ENCODE assay signal across 12 cellular contexts in the genomic region with DNA sequence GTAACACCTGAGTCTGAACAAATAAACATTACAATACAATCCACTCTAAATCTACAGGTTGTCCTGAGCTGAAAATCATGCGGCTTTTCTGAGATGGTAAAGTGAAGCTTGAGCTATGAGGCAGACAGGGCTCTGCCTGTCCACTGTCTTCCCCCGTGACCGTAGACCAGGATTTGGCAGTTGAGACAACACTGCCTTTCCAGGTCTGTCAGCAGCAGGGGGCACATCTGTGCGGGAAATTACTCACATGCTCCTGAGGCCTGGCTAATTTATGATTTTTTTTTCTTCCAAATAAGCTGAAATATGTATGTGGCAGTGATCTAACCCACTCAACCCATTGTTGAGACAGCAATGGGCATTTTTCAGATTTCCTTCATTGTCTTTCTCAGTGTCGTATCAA.
DNase-seq lines count a peak whose midpoint lies in the region; TF ChIP-seq lines count a peak whose summit lies in the region.
"Had no signal": no experiment of that assay in that cellular context is flagged by ENCODE, and none has a peak within 500 bp of the region (broad histone marks: within the 10 kb centered on the region; RNA-seq: fewer than 3 reads in every experiment).

No MANE protein-coding gene starts in this region.

- no peak overlapping the region for H3K4me3 ChIP-seq in brain microvascular endothelial cell (ENCODE audit: low read depth, low read length)
- H3K4me3 ChIP-seq in right atrium auricular region = no peak overlapping the region
- no peak overlapping the region for H3K4me3 ChIP-seq in testis

- WGBS in testis, 2 donors = 77 to 79% methylated on average over 5 of the region's 5 CpGs

- no peaks in the 10 kb centered on the region for H3K27me3 ChIP-seq in brain microvascular endothelial cell (replicated peaks)
- no peaks in the 10 kb centered on the region for H3K27me3 ChIP-seq in right atrium auricular region
- no peaks in the 10 kb centered on the region for H3K27me3 ChIP-seq in testis

- H3K27ac ChIP-seq in brain microvascular endothelial cell = no peak overlapping the region
- peak overlapping the region; percentile 17 to 48 for H3K27ac ChIP-seq in right atrium auricular region
- no peak overlapping the region for H3K27ac ChIP-seq in testis

- intact Hi-C loops in testis (cut with DNase I; ENCODE audit: low total_unique reads) = no loop called here

- TF ChIP-seq CTCF in brain microvascular endothelial cell (IDR thresholded peaks at IDR 0.05; ENCODE audit: low read depth, low read length, missing control alignments) = peak; percentile 64
- TF ChIP-seq CTCF in right atrium auricular region (IDR thresholded peaks at IDR 0.05) = peak in 1 of 2 donors; percentile 37
- TF ChIP-seq CTCF in testis (IDR thresholded peaks at IDR 0.05) = no peak

- H3K9me3 ChIP-seq in right atrium auricular region (peaks cover 0 to 8% of the 10 kb centered on the region in 2 donors), testis (no peaks in the 10 kb centered on the region)

- TF ChIP-seq POLR2A in testis (IDR thresholded peaks at IDR 0.05) = no peak

- in situ Hi-C loops in brain microvascular endothelial cell (cut with HindIII; ENCODE audit: low pct_ligation_motif_present, low sequenced_read_pairs) = no loop called here

- H3K4me1 ChIP-seq in right atrium auricular region (peaks cover 0 to 25% of the 10 kb centered on the region in 2 donors), testis (no peaks in the 10 kb centered on the region)

- H3K36me3 ChIP-seq in brain microvascular endothelial cell (replicated peaks) (no peaks in the 10 kb centered on the region), right atrium auricular region (no peaks in the 10 kb centered on the region), testis (ENCODE audit: low read depth, missing control alignments) (no peaks in the 10 kb centered on the region)

- DNase-seq in SHP77 (lab: John Stamatoyannopoulos, UW) = peak; percentile 12 to 41
- DNase-seq in SHP77 treated with DMSO at 0.1 percent for 48 hours (lab: John Stamatoyannopoulos, UW) = no peak
- DNase-seq in brain microvascular endothelial cell = peak; percentile 60
- no peak for DNase-seq in right atrium auricular region (ENCODE audit: low spot score)
- DNase-seq in testis = peak; percentile 39
- no peak for DNase-seq in NCI-H748 (lab: John Stamatoyannopoulos, UW; ENCODE audit: unreplicated experiment)
- DNase-seq in HUDEP-2 (lab: John Stamatoyannopoulos, UW; ENCODE audit: unreplicated experiment in 76 of 76) = no peak
- no peak for DNase-seq in stimulated activated CD4-positive, alpha-beta T cell treated with anti-CD3 and anti-CD28 coated beads, Interleukin-1b, Interleukin-23, amount 100 ng/mL, for 48 hours
- DNase-seq: activated CD8-positive, alpha-beta memory T cell treated with anti-CD3 and anti-CD28 coated beads, Interleukin-2, amount 50 U/mL, for 48 hours; AML-193; central memory CD4-positive, alpha-beta T cell; NCI-H2029 had no signal

Comparison
In these comparisons a context has a peak if more than half of its experiments do, and no peak if none do; other contexts are left out.
1. DNase-seq: peak in SHP77 (2 of 2), brain microvascular endothelial cell (single experiment) and testis (single experiment); none in SHP77 treated with DMSO at 0.1 percent for 48 hours (single experiment), right atrium auricular region (single experiment), NCI-H748 (single experiment), HUDEP-2 (0 of 76) and stimulated activated CD4-positive, alpha-beta T cell treated with anti-CD3 and anti-CD28 coated beads, Interleukin-1b, Interleukin-23, amount 100 ng/mL, for 48 hours (single experiment).
2. H3K27ac ChIP-seq: peak in right atrium auricular region (2 of 2); none in brain microvascular endothelial cell (single experiment) and testis (0 of 2).